ENCODE assay signal across 10 cellular contexts in the genomic region with DNA sequence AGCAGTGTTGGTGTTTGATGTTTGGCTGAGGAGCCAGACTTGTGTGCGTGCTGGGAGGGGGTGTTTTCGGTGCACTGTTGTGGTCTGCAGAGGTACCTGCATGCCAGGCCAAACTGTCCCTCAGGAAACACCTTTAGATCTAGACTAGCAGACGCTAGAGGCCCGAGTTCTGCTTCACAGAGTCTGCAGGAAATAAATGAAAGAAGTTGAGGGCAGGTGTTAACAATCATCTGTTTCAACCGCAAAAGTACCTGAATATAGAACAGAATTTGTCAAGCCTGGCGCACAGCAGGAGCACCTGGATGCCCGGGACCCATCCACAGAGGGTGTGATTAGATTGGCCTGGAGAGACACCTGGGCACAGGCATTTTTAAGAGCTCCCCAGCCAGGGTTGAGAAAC. TPM values are rescaled to one million over a fixed set of nuclear protein-coding genes. Genes with fewer than 3 reads are reported as not detected.
A peak's percentile ranks its signal among the peaks of the same experiment; 100 is the strongest.
DNase-seq lines count a peak whose midpoint lies in the region; ATAC-seq, FAIRE-seq and TF ChIP-seq lines count a peak whose summit lies in the region.
"Had no signal": no experiment of that assay in that cellular context is flagged by ENCODE, and none has a peak within 500 bp of the region (broad histone marks: within the 10 kb centered on the region; RNA-seq: fewer than 3 reads in every experiment).

No MANE protein-coding gene starts in this region.

- no peak overlapping the region for H3K27ac ChIP-seq in neuronal stem cell (replicated peaks; ENCODE audit: low read length)
- H3K27ac ChIP-seq: thoracic aorta had no signal

- no peak overlapping the region for H2BK15ac ChIP-seq in neuronal stem cell (ENCODE audit: low read length)

- H3K23ac ChIP-seq in neuronal stem cell (ENCODE audit: low read depth, low read length, poor library complexity) = no peak overlapping the region

- H3K4me1 ChIP-seq in neuronal stem cell (ENCODE audit: control insufficient read depth in 2 of 2, insufficient read depth in 1 of 2, low read depth in 1 of 2, low read length in 2 of 2) = no peaks in the 10 kb centered on the region

- no peak overlapping the region for H3K4ac ChIP-seq in neuronal stem cell (ENCODE audit: low read length)

- no peaks in the 10 kb centered on the region for H3K36me3 Mint-ChIP-seq in activated CD8-positive, alpha-beta T cell treated with anti-CD3 and anti-CD28 coated beads, Interleukin-2, amount 10 ng/mL, durations not matched to agents 7 days and 5 days (ENCODE audit: low read depth)

- peak; percentile 98 for FAIRE-seq in GM12891 (lab: Jason Lieb, UNC)

- H3K4me2 ChIP-seq in neuronal stem cell (ENCODE audit: insufficient read depth, low read length, poor library complexity, severe bottlenecking) = no peak overlapping the region

- no peak overlapping the region for H2BK5ac ChIP-seq in neuronal stem cell (ENCODE audit: low read length)

- H3K27me3 Mint-ChIP-seq in activated CD8-positive, alpha-beta T cell treated with anti-CD3 and anti-CD28 coated beads, Interleukin-2, amount 10 ng/mL, durations not matched to agents 7 days and 5 days (ENCODE audit: low read depth) = peaks cover 3% of the 10 kb centered on the region

- H3K9ac ChIP-seq in neuronal stem cell (ENCODE audit: low read depth, low read length, poor library complexity) = no peak overlapping the region

- H3K79me1 ChIP-seq in neuronal stem cell (ENCODE audit: low read depth, low read length) = no peaks in the 10 kb centered on the region

- no peak overlapping the region for H3K14ac ChIP-seq in neuronal stem cell (ENCODE audit: low read length)

- DNase-seq in GM12891 (ENCODE audit: insufficient read length, low spot score) (no peak), DMS79 treated with DMSO at 0.1 percent for 48 hours (lab: John Stamatoyannopoulos, UW) (no peak), neuronal stem cell (ENCODE audit: low spot score) (no peak), DMS153 (lab: John Stamatoyannopoulos, UW) (no peak)
- peak; percentile 23 for DNase-seq in activated CD8-positive, alpha-beta T cell treated with anti-CD3 and anti-CD28 coated beads, Interleukin-2, amount 10 ng/mL, durations not matched to agents 7 days and 5 days
- no peak for DNase-seq in stimulated activated CD4-positive, alpha-beta T cell treated with anti-CD3 and anti-CD28 coated beads, Interleukin-12 subunit alpha, Interleukin-12 subunit beta, amount 100 ng/mL, for 4 hours
- DNase-seq: MG63 had no signal

- CTCF ChIA-PET in activated CD8-positive, alpha-beta T cell treated with anti-CD3 and anti-CD28 coated beads, Interleukin-2, amount 10 ng/mL, durations not matched to agents 7 days and 5 days (lab: Charles Lee) = interaction anchor here (1.0 to 1.5 kb wide), 2 partner anchors 21 to 158 kb away, joined by 3 read pairs; no protein-coding TSS in a partner anchor

- H3K9me3 ChIP-seq in neuronal stem cell (replicated peaks in 1 of 2; ENCODE audit: control insufficient read depth in 2 of 2, insufficient read depth in 1 of 2, low read depth in 1 of 2, low read length in 2 of 2) = no peaks in the 10 kb centered on the region
- H3K9me3 ChIP-seq: MG63, thoracic aorta had no signal

- H3K4me1 Mint-ChIP-seq in activated CD8-positive, alpha-beta T cell treated with anti-CD3 and anti-CD28 coated beads, Interleukin-2, amount 10 ng/mL, durations not matched to agents 7 days and 5 days (ENCODE audit: low read depth) = peaks cover 14% of the 10 kb centered on the region

- H3K27ac Mint-ChIP-seq in activated CD8-positive, alpha-beta T cell treated with anti-CD3 and anti-CD28 coated beads, Interleukin-2, amount 10 ng/mL, durations not matched to agents 7 days and 5 days = peak overlapping the region; percentile 54

- no peaks in the 10 kb centered on the region for H3K9me3 Mint-ChIP-seq in activated CD8-positive, alpha-beta T cell treated with anti-CD3 and anti-CD28 coated beads, Interleukin-2, amount 10 ng/mL, durations not matched to agents 7 days and 5 days (ENCODE audit: insufficient read depth)

- POLR2A ChIA-PET in activated CD8-positive, alpha-beta T cell treated with anti-CD3 and anti-CD28 coated beads, Interleukin-2, amount 10 ng/mL, durations not matched to agents 7 days and 5 days (lab: Charles Lee) = no interaction called here

- no peak overlapping the region for H4K8ac ChIP-seq in neuronal stem cell (ENCODE audit: low read depth, low read length)

- H3K4me3 ChIP-seq in neuronal stem cell (ENCODE audit: low read length in 2 of 2) = no peak overlapping the region
- H3K4me3 ChIP-seq: MG63, thoracic aorta had no signal

- H2BK120ac ChIP-seq in neuronal stem cell (ENCODE audit: low read depth, low read length) = no peak overlapping the region

- no peak overlapping the region for H3K4me3 Mint-ChIP-seq in activated CD8-positive, alpha-beta T cell treated with anti-CD3 and anti-CD28 coated beads, Interleukin-2, amount 10 ng/mL, durations not matched to agents 7 days and 5 days

- WGBS in neuronal stem cell (ENCODE audit: extremely low coverage in 2 of 2, insufficient read length in 2 of 2, insufficient replicate concordance in 1 of 2), 2 donors = no CpG with 5 or more reads among the region's 7 CpGs

- H3K36me3 ChIP-seq in neuronal stem cell (replicated peaks in 1 of 2; ENCODE audit: control insufficient read depth in 2 of 2, insufficient read depth in 2 of 2, low read length in 2 of 2) = no peaks in the 10 kb centered on the region
- H3K36me3 ChIP-seq: MG63, thoracic aorta had no signal

- peaks cover 0 to 4% (median 0%) of the 10 kb centered on the region in 3 experiments for H3K27me3 ChIP-seq in neuronal stem cell (ENCODE audit: control insufficient read depth in 3 of 3, insufficient read depth in 3 of 3, low read depth in 1 of 3, low read length in 3 of 3)
- H3K27me3 ChIP-seq: MG63 had no signal

- no peak overlapping the region for H2AFZ ChIP-seq in neuronal stem cell (ENCODE audit: low read length)

- H4K91ac ChIP-seq in neuronal stem cell (ENCODE audit: low read depth, low read length, poor library complexity) = no peak overlapping the region

- H3K18ac ChIP-seq in neuronal stem cell (ENCODE audit: low read length) = no peak overlapping the region

- H2BK12ac ChIP-seq in neuronal stem cell (ENCODE audit: low read length) = no peak overlapping the region

- H2AK5ac ChIP-seq in neuronal stem cell (ENCODE audit: low read depth, low read length) = no peak overlapping the region

- ATAC-seq in GM19468 (IDR thresholded peaks at IDR 0.05; ENCODE audit: extremely low read depth, unreplicated experiment) (peak; percentile 39), HG03159 (IDR thresholded peaks at IDR 0.05; ENCODE audit: unreplicated experiment) (peak; percentile 55)
- ATAC-seq in activated CD8-positive, alpha-beta T cell treated with anti-CD3 and anti-CD28 coated beads, Interleukin-2, amount 10 ng/mL, durations not matched to agents 7 days and 5 days = peak; percentile 44

- TF ChIP-seq POLR2A in GM12891 (IDR thresholded peaks at IDR 0.05; ENCODE audit: low read depth, low read length) = 0 out of 2 replicates have a peak, but pooled peaks have one; percentile 22

TF ChIP-seq in GM12891, 5 proteins besides CTCF, POLR2A, EP300 and RAD21:
- peak; percentile 74 for TF ChIP-seq PAX5 (IDR thresholded peaks at IDR 0.05; ENCODE audit: insufficient read depth, low read length, severe bottlenecking)
- TF ChIP-seq SPI1 (IDR thresholded peaks at IDR 0.05; ENCODE audit: low read depth, low read length) = no peak
- no peak for TF ChIP-seq POLR2AphosphoS5 (IDR thresholded peaks at IDR 0.05; ENCODE audit: low read depth, low read length)
- TF ChIP-seq POU2F2 (IDR thresholded peaks at IDR 0.05; ENCODE audit: low read depth, low read length) = peak; percentile 83
- no peak for TF ChIP-seq TAF1 (IDR thresholded peaks at IDR 0.05; ENCODE audit: low read depth, low read length)
TF ChIP-seq in GM12891: peak in this region for 2.

RNA-seq across cellular contexts. Expression of a gene that starts 40.5 kb away (rescaled TPM):
- 9.3 TPM for polyA plus RNA-seq in GM12891 (2012; ENCODE audit: low read depth, missing spikeins)
- 10 to 100 TPM; 20.1 to 21.6 TPM for total RNA-seq in activated CD8-positive, alpha-beta T cell treated with anti-CD3 and anti-CD28 coated beads, Interleukin-2, amount 10 ng/mL, durations not matched to agents 7 days and 5 days
- 4.8 TPM for polyA plus RNA-seq in neuronal stem cell (2013, experiment 1 of 2)
- polyA plus RNA-seq in neuronal stem cell (2013, experiment 2 of 2) = 5.2 TPM
